In the genomic region with DNA sequence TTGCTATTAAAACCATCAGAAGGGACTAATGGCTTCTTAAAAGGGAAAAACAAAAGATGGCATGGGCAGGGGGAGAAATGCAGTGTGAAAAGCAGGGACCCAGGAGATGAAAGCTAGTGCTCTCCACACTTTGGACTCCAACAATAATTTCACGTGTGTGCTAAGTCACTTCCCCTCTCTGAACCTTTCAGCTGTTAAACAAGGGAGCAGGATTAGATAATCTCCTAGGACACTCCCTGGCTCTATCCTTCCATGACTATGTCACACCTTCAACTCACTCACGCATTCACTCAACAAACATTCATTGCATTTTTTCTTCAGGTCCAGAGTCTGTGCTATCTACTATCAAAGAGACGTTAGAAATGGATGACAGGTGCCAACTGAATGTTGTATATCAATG, we compare ENCODE assay signal across 8 cellular contexts.
"Had no signal": no experiment of that assay in that cellular context is flagged by ENCODE, and none has a peak within 500 bp of the region (broad histone marks: within the 10 kb centered on the region; RNA-seq: fewer than 3 reads in every experiment).

No MANE protein-coding gene starts in this region.

- ATAC-seq: K562 had no signal

- H3K4me3 Mint-ChIP-seq: IgD-negative memory B cell had no signal

- H3K4me1 Mint-ChIP-seq: IgD-negative memory B cell had no signal

- H3K27ac Mint-ChIP-seq: IgD-negative memory B cell had no signal

- H3K4me2 ChIP-seq: KMS-11 had no signal

- DNase-seq: IMR-90, KBM-7, KG1 had no signal

- H3K4me3 ChIP-seq: K562 had no signal

- H3K27ac ChIP-seq: HL-60, KMS-11 had no signal

- FAIRE-seq: HTR-8/SVneo, K562 had no signal

- H3K9ac ChIP-seq: KMS-11 had no signal

- H3K36me3 Mint-ChIP-seq: IgD-negative memory B cell had no signal
